Comparison of ENCODE assay signal across 10 cellular contexts in the genomic region with DNA sequence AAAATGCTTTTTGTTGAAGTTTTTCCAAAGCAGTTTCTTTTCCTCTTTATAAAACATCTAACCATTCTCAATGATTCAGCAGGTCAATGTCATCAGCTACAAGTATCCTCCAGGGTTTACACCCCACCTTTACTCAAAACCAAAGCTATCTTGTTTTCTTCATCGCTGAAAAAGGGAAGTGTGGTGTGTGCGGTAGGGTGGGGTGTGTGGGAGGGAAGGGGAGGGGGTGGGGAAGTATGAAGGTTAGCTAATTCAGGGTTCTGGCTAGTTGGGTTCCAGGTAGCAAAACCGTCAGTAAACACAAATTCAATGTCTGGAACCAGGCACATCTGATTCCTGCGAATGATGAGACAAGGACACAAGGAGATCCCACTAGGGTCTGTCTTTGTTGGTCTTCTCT.
A peak's percentile ranks its signal among the peaks of the same experiment; 100 is the strongest.
DNase-seq lines count a peak whose midpoint lies in the region; ATAC-seq, FAIRE-seq and TF ChIP-seq lines count a peak whose summit lies in the region.
"Had no signal": no experiment of that assay in that cellular context is flagged by ENCODE, and none has a peak within 500 bp of the region (broad histone marks: within the 10 kb centered on the region; RNA-seq: fewer than 3 reads in every experiment).

No MANE protein-coding gene starts in this region.

- H3K27me3 Mint-ChIP-seq in osteocyte (ENCODE audit: unreplicated experiment), result peaks cover 6% of the 10 kb centered on the region

- no peaks in the 10 kb centered on the region for H3K36me3 Mint-ChIP-seq in osteocyte (ENCODE audit: unreplicated experiment)

- no peak overlapping the region for H3K4me3 Mint-ChIP-seq in osteocyte (ENCODE audit: unreplicated experiment)

- no peaks in the 10 kb centered on the region for H3K4me1 Mint-ChIP-seq in osteocyte (ENCODE audit: unreplicated experiment)

- no peak overlapping the region for H3K27ac Mint-ChIP-seq in osteocyte (ENCODE audit: unreplicated experiment)

- H3K9me3 Mint-ChIP-seq in osteocyte (ENCODE audit: unreplicated experiment), result no peaks in the 10 kb centered on the region

- peak; percentile 46 to 60 for DNase-seq in activated CD4-positive, alpha-beta T cell treated with anti-CD3 and anti-CD28 coated beads for 4 hours
- peak; percentile 59 for DNase-seq in stimulated activated CD4-positive, alpha-beta T cell treated with anti-CD3 and anti-CD28 coated beads, Interleukin-15, amount 100 ng/mL, for 24 hours
- DNase-seq in osteocyte (ENCODE audit: extremely low spot score, unreplicated experiment) (no peak), H54 (ENCODE audit: insufficient read length, low spot score) (no peak), T-helper 9 cell (no peak), NCI-H2029 (lab: John Stamatoyannopoulos, UW) (no peak)
- DNase-seq: hippocampal formation, NCI-H1436 treated with DMSO at 0.1 percent for 48 hours had no signal

- no peak for TF ChIP-seq POLR2A in H54 (IDR thresholded peaks at IDR 0.05; ENCODE audit: low read depth, low read length)

- no peak for FAIRE-seq in H54 (lab: Jason Lieb, UNC)

- TF ChIP-seq CTCF in osteocyte (IDR thresholded peaks at IDR 0.05), result no peak

- ATAC-seq in GM19023 (IDR thresholded peaks at IDR 0.05; ENCODE audit: unreplicated experiment) (peak; percentile 37), HG03159 (IDR thresholded peaks at IDR 0.05; ENCODE audit: unreplicated experiment) (peak; percentile 64)

Comparison
In these comparisons a context has a peak if more than half of its experiments do, and no peak if none do; other contexts are left out.
1. DNase-seq: peak in activated CD4-positive, alpha-beta T cell treated with anti-CD3 and anti-CD28 coated beads for 4 hours (2 of 2) and stimulated activated CD4-positive, alpha-beta T cell treated with anti-CD3 and anti-CD28 coated beads, Interleukin-15, amount 100 ng/mL, for 24 hours (single experiment); none in osteocyte (single experiment), H54 (single experiment), T-helper 9 cell (single experiment) and NCI-H2029 (single experiment).